ENCODE assay signal across 7 cellular contexts in the genomic region with DNA sequence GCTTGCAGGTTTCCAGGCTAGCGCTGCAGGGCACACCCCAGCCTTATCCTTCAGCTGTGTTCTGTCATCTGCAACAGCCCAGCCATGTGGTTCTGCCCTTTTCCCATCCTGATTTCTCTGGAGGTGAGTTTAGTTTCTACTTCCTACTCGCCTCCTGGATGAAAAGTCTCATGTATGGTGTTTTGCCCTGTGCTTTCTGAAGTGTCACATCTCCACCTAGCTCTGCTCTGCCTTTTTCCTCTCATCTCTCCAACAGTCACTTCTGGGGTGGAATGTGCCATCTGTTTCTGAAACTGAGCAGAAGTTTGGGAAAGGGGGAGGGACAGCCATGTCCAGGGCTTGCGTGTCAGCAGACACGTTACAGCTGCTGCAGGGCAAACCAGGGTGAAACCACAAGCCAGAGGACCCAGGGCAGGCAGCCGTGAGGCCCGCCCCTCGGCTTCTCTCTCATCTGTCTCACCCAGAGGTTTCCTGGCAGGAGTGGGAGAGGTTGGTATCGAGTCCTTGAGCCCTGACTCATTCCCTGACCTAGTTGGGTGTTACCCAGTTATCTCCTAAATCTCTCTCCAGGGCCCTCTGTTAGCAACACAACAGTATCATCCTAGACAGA. TPM values are rescaled to one million over a fixed set of nuclear protein-coding genes. Genes with fewer than 3 reads are reported as not detected.
DNase-seq lines count a peak whose midpoint lies in the region; ATAC-seq, FAIRE-seq and TF ChIP-seq lines count a peak whose summit lies in the region.
"Not testable (repeated sequence)": the region's sequence is repeated elsewhere in the genome, so short reads cannot be mapped to it uniquely, and the experiment has no call there.

No MANE protein-coding gene starts in this region.

- peak; percentile 95 for FAIRE-seq in keratinocyte (lab: Jason Lieb, UNC)

- H3K36me3 Mint-ChIP-seq in activated CD8-positive, alpha-beta T cell treated with anti-CD3 and anti-CD28 coated beads, Interleukin-2, amount 10 ng/mL, durations not matched to agents 7 days and 5 days (ENCODE audit: low read depth); dendritic cell treated with granulocyte-macrophage colony-stimulating factor and Interleukin-4, amounts not matched to agents 40 ng/mL and 50 ng/mL, for 4 days (ENCODE audit: low read depth): not testable (repeated sequence)

- H3K9me1 ChIP-seq in keratinocyte (ENCODE audit: control insufficient read depth, extremely low read depth, insufficient read depth, low read length): not testable (repeated sequence)

- not testable (repeated sequence) for H3K36me3 ChIP-seq in keratinocyte (ENCODE audit: control insufficient read depth in 2 of 2, extremely low read depth in 1 of 2, insufficient read depth in 2 of 2, low read length in 2 of 2); rectal smooth muscle tissue (ENCODE audit: control insufficient read depth, insufficient read depth, low read length)

- TF ChIP-seq CTCF in GM12865 (IDR thresholded peaks at IDR 0.05; ENCODE audit: insufficient read depth, low read depth, low read length, missing control alignments); keratinocyte (optimal IDR thresholded peaks at IDR 0.05 in 1 of 3, IDR thresholded peaks at IDR 0.05 in 1 of 3, conservative IDR thresholded peaks at IDR 0.05 in 1 of 3; ENCODE audit: extremely low read depth in 1 of 3, insufficient read depth in 2 of 3, low read length in 3 of 3): not testable (repeated sequence)

- POLR2A ChIA-PET in activated CD8-positive, alpha-beta T cell treated with anti-CD3 and anti-CD28 coated beads, Interleukin-2, amount 10 ng/mL, durations not matched to agents 7 days and 5 days (lab: Charles Lee): not testable (repeated sequence)

- not testable (repeated sequence) for H3K27me3 ChIP-seq in keratinocyte (ENCODE audit: control insufficient read depth, extremely low read depth, insufficient read depth, low read length); rectal smooth muscle tissue (ENCODE audit: control insufficient read depth, insufficient read depth, low read length)

- H3K4me2 ChIP-seq in keratinocyte (ENCODE audit: control insufficient read depth, extremely low read depth, insufficient read depth, low read depth, low read length): peak overlapping the region; percentile 68

- H3K27ac ChIP-seq in keratinocyte (ENCODE audit: control insufficient read depth, insufficient read depth, low read length) (peak overlapping the region; percentile 78), rectal smooth muscle tissue (ENCODE audit: low read depth, low read length) (peak overlapping the region; percentile 59)

- DNase-seq in GM12865 (ENCODE audit: low read depth): peak; percentile 20
- DNase-seq in OCI-M1 (lab: John Stamatoyannopoulos, UW): peak; percentile 66
- not testable (repeated sequence) for DNase-seq in activated CD8-positive, alpha-beta T cell treated with anti-CD3 and anti-CD28 coated beads, Interleukin-2, amount 10 ng/mL, durations not matched to agents 7 days and 5 days; keratinocyte (ENCODE audit: low read depth, low spot score)

- intact Hi-C loops in dendritic cell treated with granulocyte-macrophage colony-stimulating factor and Interleukin-4, amounts not matched to agents 40 ng/mL and 50 ng/mL, for 4 days (cut with micrococcal nuclease): not testable (repeated sequence)

- H3K27ac Mint-ChIP-seq in activated CD8-positive, alpha-beta T cell treated with anti-CD3 and anti-CD28 coated beads, Interleukin-2, amount 10 ng/mL, durations not matched to agents 7 days and 5 days: peak overlapping the region; percentile 85
- peak overlapping the region; percentile 17 for H3K27ac Mint-ChIP-seq in dendritic cell treated with granulocyte-macrophage colony-stimulating factor and Interleukin-4, amounts not matched to agents 40 ng/mL and 50 ng/mL, for 4 days

- not testable (repeated sequence) for H3K79me2 ChIP-seq in keratinocyte (ENCODE audit: control insufficient read depth, insufficient read depth, low read length)

- peak overlapping the region; percentile 23 for H3K4me3 Mint-ChIP-seq in activated CD8-positive, alpha-beta T cell treated with anti-CD3 and anti-CD28 coated beads, Interleukin-2, amount 10 ng/mL, durations not matched to agents 7 days and 5 days
- H3K4me3 Mint-ChIP-seq in dendritic cell treated with granulocyte-macrophage colony-stimulating factor and Interleukin-4, amounts not matched to agents 40 ng/mL and 50 ng/mL, for 4 days: not testable (repeated sequence)

- not testable (repeated sequence) for H3K4me3 ChIP-seq in GM12865 (ENCODE audit: low read depth, low read length); keratinocyte (ENCODE audit: control insufficient read depth in 2 of 3, extremely low read depth in 1 of 3, insufficient read depth in 2 of 3, low read depth in 1 of 3, low read length in 3 of 3); rectal smooth muscle tissue (ENCODE audit: low read length)

- not testable (repeated sequence) for H3K4me1 ChIP-seq in keratinocyte (ENCODE audit: control insufficient read depth, extremely low read depth, insufficient read depth, low read length); rectal smooth muscle tissue (ENCODE audit: control insufficient read depth, insufficient read depth, low read length)

- not testable (repeated sequence) for H3K9me3 ChIP-seq in keratinocyte (ENCODE audit: control insufficient read depth, low read depth, low read length)

- not testable (repeated sequence) for H3K9me3 Mint-ChIP-seq in activated CD8-positive, alpha-beta T cell treated with anti-CD3 and anti-CD28 coated beads, Interleukin-2, amount 10 ng/mL, durations not matched to agents 7 days and 5 days (ENCODE audit: insufficient read depth); dendritic cell treated with granulocyte-macrophage colony-stimulating factor and Interleukin-4, amounts not matched to agents 40 ng/mL and 50 ng/mL, for 4 days

- peak overlapping the region; percentile 60 for H3K9ac ChIP-seq in keratinocyte (ENCODE audit: control insufficient read depth, extremely low read depth, insufficient read depth, low read length)
- not testable (repeated sequence) for H3K9ac ChIP-seq in rectal smooth muscle tissue (ENCODE audit: low read length)

- H3K4me1 Mint-ChIP-seq in activated CD8-positive, alpha-beta T cell treated with anti-CD3 and anti-CD28 coated beads, Interleukin-2, amount 10 ng/mL, durations not matched to agents 7 days and 5 days (ENCODE audit: low read depth): peaks cover 13% of the 10 kb centered on the region
- peaks cover 13% of the 10 kb centered on the region for H3K4me1 Mint-ChIP-seq in dendritic cell treated with granulocyte-macrophage colony-stimulating factor and Interleukin-4, amounts not matched to agents 40 ng/mL and 50 ng/mL, for 4 days (ENCODE audit: low read depth)

- CTCF ChIA-PET in activated CD8-positive, alpha-beta T cell treated with anti-CD3 and anti-CD28 coated beads, Interleukin-2, amount 10 ng/mL, durations not matched to agents 7 days and 5 days (lab: Charles Lee): interaction anchor here (1.2 kb wide), 1 partner anchor 114 kb away, joined by 5 read pairs; no protein-coding TSS in a partner anchor

- dilution Hi-C loops in keratinocyte (cut with MboI; ENCODE audit: extremely low pct_ligation_motif_present, low sequenced_read_pairs): not testable (repeated sequence)

- H3K27me3 Mint-ChIP-seq in activated CD8-positive, alpha-beta T cell treated with anti-CD3 and anti-CD28 coated beads, Interleukin-2, amount 10 ng/mL, durations not matched to agents 7 days and 5 days (ENCODE audit: low read depth); dendritic cell treated with granulocyte-macrophage colony-stimulating factor and Interleukin-4, amounts not matched to agents 40 ng/mL and 50 ng/mL, for 4 days: not testable (repeated sequence)

- not testable (repeated sequence) for H4K20me1 ChIP-seq in keratinocyte (ENCODE audit: control insufficient read depth, extremely low read depth, insufficient read depth, low read length)

- ATAC-seq in HG03066 (IDR thresholded peaks at IDR 0.05; ENCODE audit: low read depth, unreplicated experiment): peak; percentile 60
- peak; percentile 95 for ATAC-seq in activated CD8-positive, alpha-beta T cell treated with anti-CD3 and anti-CD28 coated beads, Interleukin-2, amount 10 ng/mL, durations not matched to agents 7 days and 5 days

- peak overlapping the region; percentile 76 for H2AFZ ChIP-seq in keratinocyte (ENCODE audit: control insufficient read depth, low read length)

RNA-seq across cellular contexts. Expression of a gene that starts 28.7 kb away (rescaled TPM):
- 10 to 100 TPM; 83.8 to 92.2 TPM for total RNA-seq in activated CD8-positive, alpha-beta T cell treated with anti-CD3 and anti-CD28 coated beads, Interleukin-2, amount 10 ng/mL, durations not matched to agents 7 days and 5 days
- 72.3 to 122 TPM (median 106 TPM) in 3 replicates for polyA plus RNA-seq in keratinocyte
- polyA plus RNA-seq in keratinocyte (2011; ENCODE audit: low read depth): 244 TPM
- 54.9 and 83.0 TPM in 2 replicates for polyA plus RNA-seq in keratinocyte (2011; cell fraction: cytosol; rRNA removed)
- polyA plus RNA-seq in keratinocyte (2011; cell fraction: nucleus; rRNA removed): 164 and 259 TPM in 2 replicates
- polyA plus RNA-seq in keratinocyte (2012; ENCODE audit: low replicate concordance): 63.3 and 123 TPM in 2 replicates
- 77.3 to 240 TPM (median 134 TPM) in 3 replicates for polyA minus RNA-seq in keratinocyte
- polyA minus RNA-seq in keratinocyte (2011; cell fraction: cytosol; rRNA and poly(A)+ RNA removed): 70.0 TPM
- polyA minus RNA-seq in keratinocyte (2011; cell fraction: nucleus; rRNA and poly(A)+ RNA removed): 97.5 and 197 TPM in 2 replicates
